ENCODE assay signal across 9 cellular contexts in genomic region chr2:46528880-46529279, GRCh38. TPM values are rescaled to one million over a fixed set of nuclear protein-coding genes. Genes with fewer than 3 reads are reported as not detected.
"Had no signal": no experiment of that assay in that cellular context is flagged by ENCODE, and none has a peak within 500 bp of the region (broad histone marks: within the 10 kb centered on the region; RNA-seq: fewer than 3 reads in every experiment).

No MANE protein-coding gene starts in this region.

- H3K4me3 Mint-ChIP-seq: GM23338, H9, IgD-negative memory B cell had no signal

- FAIRE-seq: H1, H54, HepG2 had no signal

- DNase-seq: H9, HCEC 1CT had no signal

- H3K27me3 Mint-ChIP-seq: IgD-negative memory B cell had no signal

- H3K4me3 ChIP-seq: GM23338 had no signal

- H3K9me3 Mint-ChIP-seq: H9 had no signal

- H3K27ac ChIP-seq: HL-60 had no signal

- H3K27ac Mint-ChIP-seq: GM23338 had no signal

- ATAC-seq: GM23338, HepG2 had no signal

- H3K4me1 Mint-ChIP-seq: GM23338, H9 had no signal

RNA-seq across cellular contexts. Expression of gene TMEM247, which starts 49.5 kb away (rescaled TPM):
- total RNA-seq: GM23338, H1, H9, HepG2, HT1080 had no signal
- polyA plus RNA-seq: GM23338, H1, HepG2, IgD-negative memory B cell had no signal
